In the genomic region with DNA sequence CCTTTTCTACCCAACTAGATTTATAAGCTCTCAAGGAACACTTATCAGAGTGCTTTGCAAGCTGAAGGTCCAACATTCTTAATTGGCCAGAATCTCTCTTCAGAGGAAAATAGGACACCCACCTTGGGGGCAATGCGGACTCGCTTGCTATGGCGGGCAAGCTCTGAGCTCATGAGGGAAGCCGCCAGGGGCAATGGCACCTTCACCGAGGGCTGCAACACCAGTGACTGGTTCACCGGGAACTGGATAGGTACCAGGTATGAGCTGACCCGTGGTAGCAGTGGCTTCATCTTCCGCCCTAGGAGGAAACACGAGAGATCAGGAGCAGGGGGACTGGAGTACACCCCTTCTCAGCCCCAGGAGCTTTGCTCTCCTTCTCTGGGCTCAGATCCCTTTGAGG, we compare ENCODE assay signal across 25 cellular contexts. TPM values are rescaled to one million over a fixed set of nuclear protein-coding genes. Genes with fewer than 3 reads are reported as not detected.
DNase-seq lines count a peak whose midpoint lies in the region; ATAC-seq, FAIRE-seq and TF ChIP-seq lines count a peak whose summit lies in the region.
"Had no signal": no experiment of that assay in that cellular context is flagged by ENCODE, and none has a peak within 500 bp of the region (broad histone marks: within the 10 kb centered on the region; RNA-seq: fewer than 3 reads in every experiment).

No MANE protein-coding gene starts in this region.

- H3K27me3 ChIP-seq in Karpas-422 (ENCODE audit: low read length): no peaks in the 10 kb centered on the region

- CTCF ChIA-PET in activated CD8-positive, alpha-beta T cell treated with anti-CD3 and anti-CD28 coated beads, Interleukin-2, amount 10 ng/mL, durations not matched to agents 7 days and 5 days (lab: Charles Lee): interaction anchor here (0.9 kb wide), 1 partner anchor 11 kb away, joined by 3 read pairs; no protein-coding TSS in a partner anchor

- no peak overlapping the region for H3K4me3 Mint-ChIP-seq in activated T-cell treated with anti-CD3 and anti-CD28 coated beads, Interleukin-2, amount 50 U/mL, for 72 hours
- no peak overlapping the region for H3K4me3 Mint-ChIP-seq in activated T-cell treated with anti-CD3 and anti-CD28 coated beads, Interleukin-2, amount 50 U/mL, for 24 hours
- H3K4me3 Mint-ChIP-seq in activated CD8-positive, alpha-beta T cell treated with anti-CD3 and anti-CD28 coated beads, Interleukin-2, amount 10 ng/mL, durations not matched to agents 7 days and 5 days: no peak overlapping the region
- H3K4me3 Mint-ChIP-seq: CD4-positive, alpha-beta T cell had no signal

- no peak overlapping the region for H2AFZ ChIP-seq in Karpas-422 (ENCODE audit: low read length)

- FAIRE-seq in kidney (lab: Jason Lieb, UNC): no peak
- FAIRE-seq: A549, GM12892, GM18507, HepG2 had no signal

- no peaks in the 10 kb centered on the region for H3K79me2 ChIP-seq in Karpas-422 (ENCODE audit: low read length)

- intact Hi-C loops in kidney (cut with DNase I): no loop called here

- H3K9me2 ChIP-seq in Karpas-422 (replicated peaks; ENCODE audit: insufficient read depth, low read length): no peaks in the 10 kb centered on the region

- no peak overlapping the region for H3K4me2 ChIP-seq in Karpas-422 (ENCODE audit: low read depth, low read length, poor library complexity, severe bottlenecking)
- H3K4me2 ChIP-seq: A549 had no signal

- H3K4me1 Mint-ChIP-seq in activated T-cell treated with anti-CD3 and anti-CD28 coated beads, Interleukin-2, amount 50 U/mL, for 72 hours (ENCODE audit: low read depth): peaks cover 23% of the 10 kb centered on the region
- peaks cover 18% of the 10 kb centered on the region for H3K4me1 Mint-ChIP-seq in activated T-cell treated with anti-CD3 and anti-CD28 coated beads, Interleukin-2, amount 50 U/mL, for 24 hours (ENCODE audit: low read depth)
- peaks cover 7% of the 10 kb centered on the region for H3K4me1 Mint-ChIP-seq in activated CD8-positive, alpha-beta T cell treated with anti-CD3 and anti-CD28 coated beads, Interleukin-2, amount 10 ng/mL, durations not matched to agents 7 days and 5 days (ENCODE audit: low read depth)
- H3K4me1 Mint-ChIP-seq: IgD-negative memory B cell had no signal

- H3K4me1 ChIP-seq in Karpas-422 (ENCODE audit: low read length) (no peaks in the 10 kb centered on the region), kidney (ENCODE audit: control insufficient read depth in 1 of 2, insufficient read depth in 1 of 2, low read depth in 1 of 2, low read length in 2 of 2) (no peaks in the 10 kb centered on the region)
- H3K4me1 ChIP-seq: A549, Caco-2 had no signal

- H4K20me1 ChIP-seq in Karpas-422 (ENCODE audit: insufficient read depth, low read depth, low read length): no peaks in the 10 kb centered on the region

- H3K36me3 ChIP-seq in Karpas-422 (ENCODE audit: insufficient read depth, low read length) (peaks cover 34% of the 10 kb centered on the region), kidney (ENCODE audit: control insufficient read depth in 1 of 2, insufficient read depth in 2 of 2, low read length in 2 of 2) (no peaks in the 10 kb centered on the region)

- H3K36me3 Mint-ChIP-seq in activated T-cell treated with anti-CD3 and anti-CD28 coated beads, Interleukin-2, amount 50 U/mL, for 72 hours (ENCODE audit: insufficient read depth in 2 of 2): peaks cover 17 to 45% of the 10 kb centered on the region in 2 donors
- H3K36me3 Mint-ChIP-seq in activated T-cell treated with anti-CD3 and anti-CD28 coated beads, Interleukin-2, amount 50 U/mL, for 24 hours (ENCODE audit: low read depth): peaks cover 90% of the 10 kb centered on the region
- peaks cover 77% of the 10 kb centered on the region for H3K36me3 Mint-ChIP-seq in activated CD8-positive, alpha-beta T cell treated with anti-CD3 and anti-CD28 coated beads, Interleukin-2, amount 10 ng/mL, durations not matched to agents 7 days and 5 days (ENCODE audit: low read depth)
- H3K36me3 Mint-ChIP-seq: IgD-negative memory B cell had no signal

- no peak for ATAC-seq in activated T-cell treated with anti-CD3 and anti-CD28 coated beads, Interleukin-2, amount 50 U/mL, for 72 hours (replicated peaks in 1 of 2)
- no peak for ATAC-seq in activated CD8-positive, alpha-beta T cell treated with anti-CD3 and anti-CD28 coated beads, Interleukin-2, amount 10 ng/mL, durations not matched to agents 7 days and 5 days
- ATAC-seq in GM18858 (IDR thresholded peaks at IDR 0.05; ENCODE audit: unreplicated experiment) (no peak), HG03432 (IDR thresholded peaks at IDR 0.05; ENCODE audit: unreplicated experiment) (no peak)
- ATAC-seq: A549, HCT116, HepG2 had no signal

- TF ChIP-seq CTCF in kidney (IDR thresholded peaks at IDR 0.05; ENCODE audit: borderline replicate concordance, extremely low read depth, insufficient read depth): no peak

- H3K4me3 ChIP-seq in Karpas-422 (ENCODE audit: low read length) (no peak overlapping the region), kidney (ENCODE audit: low read length in 2 of 2) (no peak overlapping the region)
- H3K4me3 ChIP-seq: A549 had no signal

- no peak overlapping the region for H3K27ac ChIP-seq in Karpas-422 (ENCODE audit: low read length)
- no peak overlapping the region for H3K27ac ChIP-seq in kidney (ENCODE audit: low read depth in 2 of 2, low read length in 2 of 2)
- H3K27ac ChIP-seq: 22Rv1, A549, C4-2B had no signal

- no peaks in the 10 kb centered on the region for H3K27me3 Mint-ChIP-seq in activated T-cell treated with anti-CD3 and anti-CD28 coated beads, Interleukin-2, amount 50 U/mL, for 72 hours (ENCODE audit: low read depth)
- H3K27me3 Mint-ChIP-seq in activated T-cell treated with anti-CD3 and anti-CD28 coated beads, Interleukin-2, amount 50 U/mL, for 24 hours: no peaks in the 10 kb centered on the region
- H3K27me3 Mint-ChIP-seq in activated CD8-positive, alpha-beta T cell treated with anti-CD3 and anti-CD28 coated beads, Interleukin-2, amount 10 ng/mL, durations not matched to agents 7 days and 5 days (ENCODE audit: low read depth): no peaks in the 10 kb centered on the region
- H3K27me3 Mint-ChIP-seq: CD4-positive, alpha-beta T cell; IgD-negative memory B cell had no signal

- POLR2A ChIA-PET in activated CD8-positive, alpha-beta T cell treated with anti-CD3 and anti-CD28 coated beads, Interleukin-2, amount 10 ng/mL, durations not matched to agents 7 days and 5 days (lab: Charles Lee): no interaction called here

- H3K9me3 Mint-ChIP-seq in activated T-cell treated with anti-CD3 and anti-CD28 coated beads, Interleukin-2, amount 50 U/mL, for 72 hours: no peaks in the 10 kb centered on the region
- H3K9me3 Mint-ChIP-seq in activated T-cell treated with anti-CD3 and anti-CD28 coated beads, Interleukin-2, amount 50 U/mL, for 24 hours: no peaks in the 10 kb centered on the region
- no peaks in the 10 kb centered on the region for H3K9me3 Mint-ChIP-seq in activated CD8-positive, alpha-beta T cell treated with anti-CD3 and anti-CD28 coated beads, Interleukin-2, amount 10 ng/mL, durations not matched to agents 7 days and 5 days (ENCODE audit: insufficient read depth)
- H3K9me3 Mint-ChIP-seq: CD4-positive, alpha-beta T cell had no signal

- no peak for DNase-seq in activated T-cell treated with anti-CD3 and anti-CD28 coated beads, Interleukin-2, amount 50 U/mL, for 72 hours
- no peak for DNase-seq in activated T-cell treated with anti-CD3 and anti-CD28 coated beads, Interleukin-2, amount 50 U/mL, for 24 hours
- DNase-seq in Karpas-422 (peak; percentile 36), kidney (peak; percentile 66)
- no peak for DNase-seq in activated CD8-positive, alpha-beta T cell treated with anti-CD3 and anti-CD28 coated beads, Interleukin-2, amount 10 ng/mL, durations not matched to agents 7 days and 5 days
- DNase-seq: AML-193; Caco-2; CD4-positive, alpha-beta T cell; DMS153; DMS79; GDM1; GOT3; H7 had no signal

- H3K27ac Mint-ChIP-seq in activated T-cell treated with anti-CD3 and anti-CD28 coated beads, Interleukin-2, amount 50 U/mL, for 72 hours: peak overlapping the region; percentile 31
- no peak overlapping the region for H3K27ac Mint-ChIP-seq in activated T-cell treated with anti-CD3 and anti-CD28 coated beads, Interleukin-2, amount 50 U/mL, for 24 hours
- H3K27ac Mint-ChIP-seq in activated CD8-positive, alpha-beta T cell treated with anti-CD3 and anti-CD28 coated beads, Interleukin-2, amount 10 ng/mL, durations not matched to agents 7 days and 5 days: no peak overlapping the region
- H3K27ac Mint-ChIP-seq: CD4-positive, alpha-beta T cell; IgD-negative memory B cell had no signal

- H3K9me3 ChIP-seq in Karpas-422 (ENCODE audit: low read length) (no peaks in the 10 kb centered on the region), kidney (ENCODE audit: control insufficient read depth in 1 of 2, low read length in 2 of 2) (no peaks in the 10 kb centered on the region)
- H3K9me3 ChIP-seq: A549, Caco-2 had no signal

- H3K9ac ChIP-seq in Karpas-422 (ENCODE audit: low read length) (no peak overlapping the region), kidney (ENCODE audit: low read length in 2 of 2) (no peak overlapping the region)

RNA-seq across cellular contexts. Expression of gene TEX52, which starts 7.4 kb away (rescaled TPM):
- under 1 TPM; 0.28 to 0.48 TPM for total RNA-seq in activated T-cell treated with anti-CD3 and anti-CD28 coated beads, Interleukin-2, amount 50 U/mL, for 72 hours
- not detected in 2 replicates for total RNA-seq in Karpas-422 (2014; rRNA removed; shearing (Covaris generic); ENCODE audit: low replicate concordance)
- total RNA-seq in kidney: not detected
- not detected for polyA plus RNA-seq in kidney (ENCODE audit: insufficient read depth, low read depth, low replicate concordance)
- under 1 TPM; 0.29 to 0.40 TPM for total RNA-seq in activated CD8-positive, alpha-beta T cell treated with anti-CD3 and anti-CD28 coated beads, Interleukin-2, amount 10 ng/mL, durations not matched to agents 7 days and 5 days
- total RNA-seq: CD4-positive, alpha-beta T cell; Daoy; H7; HepG2 had no signal
- polyA plus RNA-seq: A549, BJ, IgD-negative memory B cell had no signal

RNA-seq across cellular contexts. Expression of gene FOXM1, which starts 12.8 kb away (rescaled TPM):
- 100 to 1,000 TPM; 109 to 119 TPM for total RNA-seq in activated T-cell treated with anti-CD3 and anti-CD28 coated beads, Interleukin-2, amount 50 U/mL, for 72 hours
- 15.4 and 20.8 TPM in 2 replicates for total RNA-seq in Karpas-422 (2014; rRNA removed; shearing (Covaris generic); ENCODE audit: low replicate concordance)
- 1.3 TPM for total RNA-seq in kidney
- 1.3 TPM for polyA plus RNA-seq in kidney (ENCODE audit: insufficient read depth, low read depth, low replicate concordance)
- total RNA-seq in activated CD8-positive, alpha-beta T cell treated with anti-CD3 and anti-CD28 coated beads, Interleukin-2, amount 10 ng/mL, durations not matched to agents 7 days and 5 days: 100 to 1,000 TPM; 138 to 142 TPM

RNA-seq across cellular contexts. Expression of gene RHNO1, which starts 12.8 kb away (rescaled TPM):
- 10 to 100 TPM; 55.0 to 68.2 TPM for total RNA-seq in activated T-cell treated with anti-CD3 and anti-CD28 coated beads, Interleukin-2, amount 50 U/mL, for 72 hours
- 34.8 and 45.6 TPM in 2 replicates for total RNA-seq in Karpas-422 (2014; rRNA removed; shearing (Covaris generic); ENCODE audit: low replicate concordance)
- 17.2 TPM for total RNA-seq in kidney
- 15.9 TPM for polyA plus RNA-seq in kidney (ENCODE audit: insufficient read depth, low read depth, low replicate concordance)
- 10 to 100 TPM; 56.9 to 65.9 TPM for total RNA-seq in activated CD8-positive, alpha-beta T cell treated with anti-CD3 and anti-CD28 coated beads, Interleukin-2, amount 10 ng/mL, durations not matched to agents 7 days and 5 days

RNA-seq across cellular contexts. Expression of gene TULP3, which starts 26.5 kb away (rescaled TPM):
- total RNA-seq in activated T-cell treated with anti-CD3 and anti-CD28 coated beads, Interleukin-2, amount 50 U/mL, for 72 hours: 1 to 10 TPM; 6.7 to 7.1 TPM
- total RNA-seq in Karpas-422 (2014; rRNA removed; shearing (Covaris generic); ENCODE audit: low replicate concordance): 11.7 and 14.1 TPM in 2 replicates
- 23.0 TPM for total RNA-seq in kidney
- polyA plus RNA-seq in kidney (ENCODE audit: insufficient read depth, low read depth, low replicate concordance): 20.3 TPM
- 10 to 100 TPM in 1 of 2 experiments, 1 to 10 TPM in 1; 9.2 to 10.5 TPM for total RNA-seq in activated CD8-positive, alpha-beta T cell treated with anti-CD3 and anti-CD28 coated beads, Interleukin-2, amount 10 ng/mL, durations not matched to agents 7 days and 5 days

RNA-seq across cellular contexts. Expression of gene NRIP2, which starts 29.4 kb away (rescaled TPM):
- not detected for total RNA-seq in activated T-cell treated with anti-CD3 and anti-CD28 coated beads, Interleukin-2, amount 50 U/mL, for 72 hours
- total RNA-seq in Karpas-422 (2014; rRNA removed; shearing (Covaris generic); ENCODE audit: low replicate concordance): not detected in 2 replicates
- 11.7 TPM for total RNA-seq in kidney
- 15.9 TPM for polyA plus RNA-seq in kidney (ENCODE audit: insufficient read depth, low read depth, low replicate concordance)
- not detected for total RNA-seq in activated CD8-positive, alpha-beta T cell treated with anti-CD3 and anti-CD28 coated beads, Interleukin-2, amount 10 ng/mL, durations not matched to agents 7 days and 5 days
- total RNA-seq: Caco-2; CD4-positive, alpha-beta T cell; Daoy; H7; HepG2 had no signal
- polyA plus RNA-seq: A549, BJ, HepG2 had no signal

Comparison
In these comparisons a context has a peak if more than half of its experiments do, and no peak if none do; other contexts are left out.
1. DNase-seq: peak in Karpas-422 (single experiment) and kidney (single experiment); none in activated T-cell treated with anti-CD3 and anti-CD28 coated beads, Interleukin-2, amount 50 U/mL, for 72 hours (0 of 2), activated T-cell treated with anti-CD3 and anti-CD28 coated beads, Interleukin-2, amount 50 U/mL, for 24 hours (single experiment) and activated CD8-positive, alpha-beta T cell treated with anti-CD3 and anti-CD28 coated beads, Interleukin-2, amount 10 ng/mL, durations not matched to agents 7 days and 5 days (single experiment).